ENCODE assay signal across 11 cellular contexts in genomic region chr14:76948213-76948947, GRCh38.
DNase-seq lines count a peak whose midpoint lies in the region; ATAC-seq, FAIRE-seq and TF ChIP-seq lines count a peak whose summit lies in the region.
"Had no signal": no experiment of that assay in that cellular context is flagged by ENCODE, and none has a peak within 500 bp of the region (broad histone marks: within the 10 kb centered on the region; RNA-seq: fewer than 3 reads in every experiment).

No MANE protein-coding gene starts in this region.

- peak overlapping the region; percentile 54 to 74 for H4K8ac ChIP-seq in IMR-90 (ENCODE audit: low read depth in 2 of 2, low read length in 2 of 2)

- H3K9ac ChIP-seq in IMR-90 (ENCODE audit: low read depth, low read length) (no peak overlapping the region), K562 (ENCODE audit: insufficient read depth in 1 of 2, low read depth in 2 of 2, low read length in 2 of 2) (peak overlapping the region in 1 of 2 experiments; percentile 40; a peak in 1 of 4 replicates), liver (ENCODE audit: low read depth in 1 of 2, low read length in 2 of 2) (no peak overlapping the region)

- peaks cover 25% of the 10 kb centered on the region for H3K4me1 ChIP-seq in IMR-90 (ENCODE audit: control insufficient read depth, insufficient read depth, low read length)
- H3K4me1 ChIP-seq in K562 (replicated peaks in 1 of 2; ENCODE audit: control insufficient read depth in 2 of 2, insufficient read depth in 2 of 2, low read length in 2 of 2): peaks cover 20 to 28% of the 10 kb centered on the region in 2 experiments
- H3K4me1 ChIP-seq in liver (ENCODE audit: control insufficient read depth in 4 of 4, insufficient read depth in 4 of 4, low read length in 3 of 4): peaks cover 2 to 35% (median 24%) of the 10 kb centered on the region in 4 donors
- H3K4me1 ChIP-seq in stomach: peaks cover 34 to 55% (median 49%) of the 10 kb centered on the region in 4 donors

- H2BK5ac ChIP-seq in IMR-90 (ENCODE audit: low read depth, low read length, poor library complexity, severe bottlenecking): peak overlapping the region; percentile 61

- H3K4ac ChIP-seq in IMR-90 (ENCODE audit: low read depth, low read length): peak overlapping the region; percentile 84

- DNase-seq in IMR-90 (no peak), K562 (ENCODE audit: extremely low read depth in 1 of 4, low spot score in 3 of 4) (no peak), stomach (peak; percentile 79), DMS114 treated with DMSO at 0.1 percent for 48 hours (lab: John Stamatoyannopoulos, UW; ENCODE audit: unreplicated experiment) (no peak), NCI-H2227 treated with DMSO at 0.1 percent for 48 hours (lab: John Stamatoyannopoulos, UW) (no peak)
- DNase-seq: activated B cell treated with CpG ODN at 0.5 μM for 24 hours, GF-D8 had no signal

- peak overlapping the region; percentile 18; the same call in 1 of the 2 replicates for H4K5ac ChIP-seq in IMR-90 (ENCODE audit: low read depth, low read length)

- H2AK9ac ChIP-seq in IMR-90 (replicated peaks; ENCODE audit: low read depth, low read length, poor library complexity): peak overlapping the region; percentile 33

- TF ChIP-seq EP300 in K562 (IDR thresholded peaks at IDR 0.05; ENCODE audit: low read length): no peak
- TF ChIP-seq EP300 in stomach (IDR thresholded peaks at IDR 0.05): no peak

- peak overlapping the region; percentile 55 for H3K18ac ChIP-seq in IMR-90 (ENCODE audit: low read depth, low read length)

- H3K27me3 ChIP-seq in IMR-90 (ENCODE audit: control insufficient read depth, insufficient read depth, low read length): no peaks in the 10 kb centered on the region
- H3K27me3 ChIP-seq in K562 (ENCODE audit: control insufficient read depth in 2 of 2, insufficient read depth in 2 of 2, low read length in 2 of 2): no peaks in the 10 kb centered on the region
- H3K27me3 ChIP-seq in liver (ENCODE audit: control insufficient read depth in 4 of 4, insufficient read depth in 4 of 4, low read length in 3 of 4): no peaks in the 10 kb centered on the region
- H3K27me3 ChIP-seq in stomach: no peaks in the 10 kb centered on the region

- peak overlapping the region; percentile 67 for H4K91ac ChIP-seq in IMR-90 (ENCODE audit: insufficient read depth, low read depth, low read length)

- H3K4me2 ChIP-seq in IMR-90 (ENCODE audit: low read depth, low read length) (no peak overlapping the region; the same call in 1 of the 2 replicates), K562 (ENCODE audit: insufficient read depth, low read length) (no peak overlapping the region)

- intact Hi-C loops in IMR-90 (cut with micrococcal nuclease) (no loop called here), K562 (cut with micrococcal nuclease) (no loop called here), stomach (cut with DNase I; ENCODE audit: low total_unique reads) (no loop called here)

- H3K56ac ChIP-seq in IMR-90 (ENCODE audit: extremely low read depth, insufficient read depth, low read length): no peak overlapping the region; the same call in 1 of the 2 replicates

- H3K23ac ChIP-seq in IMR-90 (ENCODE audit: low read depth, low read length): peak overlapping the region; percentile 76; the same call in 1 of the 2 replicates

- H3K4me3 ChIP-seq in IMR-90 (ENCODE audit: insufficient read depth, low read depth, low read length) (no peak overlapping the region), K562 (no peak overlapping the region), liver (ENCODE audit: low read depth in 1 of 3, low read length in 3 of 3) (no peak overlapping the region), stomach (no peak overlapping the region)

- TF ChIP-seq RAD21 in IMR-90 (IDR thresholded peaks at IDR 0.05; ENCODE audit: low read length) (no peak), K562 (CRISPR knock-in tag; conservative IDR thresholded peaks at IDR 0.05 in 1 of 2, IDR thresholded peaks at IDR 0.05 in 1 of 2) (no peak), liver (IDR thresholded peaks at IDR 0.05) (no peak)

- H3K79me2 ChIP-seq in K562 (ENCODE audit: control insufficient read depth, insufficient read depth, low read length): no peaks in the 10 kb centered on the region

- WGBS in IMR-90 (ENCODE audit: extremely low coverage in 2 of 2, insufficient read length in 1 of 2), 2 experiments: 50% methylated on average over 2 of the region's 11 CpGs; no CpG with 5 or more reads in 1 of the 2 experiments
- 73% methylated on average over 8 of the region's 11 CpGs for WGBS in K562 (ENCODE audit: insufficient coverage, low coverage, missing lambda C conversion rate)
- WGBS in liver: 62% methylated on average over 11 of the region's 11 CpGs
- 52 to 61% (median 57%) methylated on average over 11 of the region's 11 CpGs for WGBS in stomach, 5 donors

- H3K27ac ChIP-seq in IMR-90 (ENCODE audit: insufficient read depth, low read length) (peak overlapping the region; percentile 90; the same call in 1 of the 2 replicates), K562 (ENCODE audit: extremely low read depth, low read depth, low read length) (no peak overlapping the region), liver (ENCODE audit: low read depth in 1 of 2, low read length in 2 of 2) (peak overlapping the region; percentile 59 to 76), stomach (peak overlapping the region; percentile 80 to 96 (median 82))

- ATAC-seq in IMR-90 (ENCODE audit: low read depth) (no peak), K562 (0 out of 3 replicates have a peak, but pooled peaks have one; percentile 30), GM19397 (IDR thresholded peaks at IDR 0.05; ENCODE audit: unreplicated experiment) (no peak), HG02763 (IDR thresholded peaks at IDR 0.05; ENCODE audit: unreplicated experiment) (no peak)

- in situ Hi-C loops in IMR-90 (cut with MboI; ENCODE audit: low sequenced_read_pairs) (no loop called here), K562 (cut with MboI) (no loop called here)

- H4K20me1 ChIP-seq in IMR-90 (ENCODE audit: insufficient read depth, low read length) (no peaks in the 10 kb centered on the region), K562 (replicated peaks; ENCODE audit: control insufficient read depth, insufficient read depth, low read length) (no peaks in the 10 kb centered on the region)

- FAIRE-seq in K562 (lab: Jason Lieb, UNC): no peak
- FAIRE-seq: bronchial epithelial cell had no signal

- peak overlapping the region; percentile 59 for H3K14ac ChIP-seq in IMR-90 (replicated peaks; ENCODE audit: low read depth, low read length)

- POLR2A ChIA-PET in IMR-90 (lab: Charles Lee; ENCODE audit: unreplicated experiment) (interaction anchor here (1.2 kb wide), 1 partner anchor 77 kb away, joined by 3 read pairs; no protein-coding TSS in a partner anchor), K562 (lab: Yijun Ruan, JAX) (no interaction called here)

- no peak for TF ChIP-seq POLR2A in IMR-90 (IDR thresholded peaks at IDR 0.05; ENCODE audit: low read depth, low read length)
- no peak for TF ChIP-seq POLR2A in K562 (conservative IDR thresholded peaks at IDR 0.05)
- no peak for TF ChIP-seq POLR2A in stomach (IDR thresholded peaks at IDR 0.05)

- H2BK20ac ChIP-seq in IMR-90 (ENCODE audit: low read depth, low read length): peak overlapping the region; percentile 91

- peak overlapping the region; percentile 80 for H2AK5ac ChIP-seq in IMR-90 (ENCODE audit: low read depth, low read length)

- H3K9me3 ChIP-seq in IMR-90 (ENCODE audit: control insufficient read depth, insufficient read depth, low read length) (no peaks in the 10 kb centered on the region), K562 (replicated peaks; ENCODE audit: control insufficient read depth, insufficient read depth, low read depth, low read length) (no peaks in the 10 kb centered on the region), liver (ENCODE audit: control insufficient read depth in 4 of 4, low read length in 3 of 4) (no peaks in the 10 kb centered on the region), stomach (no peaks in the 10 kb centered on the region)

- peak overlapping the region; percentile 79 for H2BK120ac ChIP-seq in IMR-90 (ENCODE audit: low read depth, low read length)

- H2AFZ ChIP-seq in IMR-90 (replicated peaks; ENCODE audit: low read length, poor library complexity): peak overlapping the region; percentile 70
- peak overlapping the region; percentile 63; the same call in 1 of the 2 replicates for H2AFZ ChIP-seq in K562 (ENCODE audit: low read depth, low read length)

- CTCF ChIA-PET in IMR-90 (lab: Yijun Ruan, JAX) (interaction anchor here (1.0 to 1.4 kb wide), 3 partner anchors 10 to 31 kb away, joined by 3 to 7 read pairs (median 4); no protein-coding TSS in a partner anchor), K562 (lab: Yijun Ruan, JAX; ENCODE audit: low intra/inter-chr PET ratio) (no interaction called here)

- H3K9me1 ChIP-seq in IMR-90 (ENCODE audit: insufficient read depth, low read length) (peaks cover 21% of the 10 kb centered on the region), K562 (ENCODE audit: control insufficient read depth, insufficient read depth, low read length) (no peaks in the 10 kb centered on the region)

- H2BK15ac ChIP-seq in IMR-90 (ENCODE audit: low read depth, low read length): peak overlapping the region; percentile 88; the same call in 2 of the 3 replicates

- H3K79me1 ChIP-seq in IMR-90 (ENCODE audit: low read depth in 1 of 2, low read length in 2 of 2): peaks cover 0 to 14% of the 10 kb centered on the region in 2 experiments; a peak in 1 of 4 replicates

- dilution Hi-C loops in IMR-90 (cut with HindIII; ENCODE audit: low sequenced_read_pairs, unreplicated experiment): no loop called here

- TF ChIP-seq CTCF in IMR-90 (conservative IDR thresholded peaks at IDR 0.05; ENCODE audit: low read depth, low read length) (no peak), K562 (IDR thresholded peaks at IDR 0.05 in 2 of 3, conservative IDR thresholded peaks at IDR 0.05 in 1 of 3; ENCODE audit: insufficient read depth in 2 of 3, low read depth in 1 of 3, low read length in 3 of 3) (no peak), liver (IDR thresholded peaks at IDR 0.05; ENCODE audit: low read depth, low read length, missing input control) (no peak), stomach (IDR thresholded peaks at IDR 0.05) (no peak)

- no peaks in the 10 kb centered on the region for H3K36me3 ChIP-seq in IMR-90 (ENCODE audit: control insufficient read depth, insufficient read depth, low read length)
- H3K36me3 ChIP-seq in K562 (ENCODE audit: control insufficient read depth, insufficient read depth, low read length): no peaks in the 10 kb centered on the region
- H3K36me3 ChIP-seq in liver (ENCODE audit: control insufficient read depth in 4 of 4, insufficient read depth in 3 of 4, low read depth in 1 of 4, low read length in 3 of 4): no peaks in the 10 kb centered on the region
- no peaks in the 10 kb centered on the region for H3K36me3 ChIP-seq in stomach

- BruUV-seq in IMR-90 (replicated peaks; lab: Mats Ljungman, UMichigan) (no TSS peak), K562 (replicated peaks; lab: Mats Ljungman, UMichigan) (no TSS peak)

TF ChIP-seq in IMR-90, 13 proteins besides CTCF, POLR2A, EP300 and RAD21 (continues in another document):
- no peak for TF ChIP-seq RCOR1 (IDR thresholded peaks at IDR 0.05; ENCODE audit: insufficient replicate concordance, low read length)

TF ChIP-seq in K562, 482 proteins besides CTCF, POLR2A, EP300 and RAD21 (continues in another document):
- no peak for TF ChIP-seq TARDBP (IDR thresholded peaks at IDR 0.05)
- TF ChIP-seq ADNP (tag; IDR thresholded peaks at IDR 0.05): no peak

TF ChIP-seq in liver, 16 proteins besides CTCF, POLR2A, EP300 and RAD21 (continues in another document):
- no peak for TF ChIP-seq HNF4G (IDR thresholded peaks at IDR 0.05)
- no peak for TF ChIP-seq EGR1 (IDR thresholded peaks at IDR 0.05; ENCODE audit: low read depth in 2 of 2)
